Comparison of ENCODE assay signal across 1 cellular context in the genomic region with DNA sequence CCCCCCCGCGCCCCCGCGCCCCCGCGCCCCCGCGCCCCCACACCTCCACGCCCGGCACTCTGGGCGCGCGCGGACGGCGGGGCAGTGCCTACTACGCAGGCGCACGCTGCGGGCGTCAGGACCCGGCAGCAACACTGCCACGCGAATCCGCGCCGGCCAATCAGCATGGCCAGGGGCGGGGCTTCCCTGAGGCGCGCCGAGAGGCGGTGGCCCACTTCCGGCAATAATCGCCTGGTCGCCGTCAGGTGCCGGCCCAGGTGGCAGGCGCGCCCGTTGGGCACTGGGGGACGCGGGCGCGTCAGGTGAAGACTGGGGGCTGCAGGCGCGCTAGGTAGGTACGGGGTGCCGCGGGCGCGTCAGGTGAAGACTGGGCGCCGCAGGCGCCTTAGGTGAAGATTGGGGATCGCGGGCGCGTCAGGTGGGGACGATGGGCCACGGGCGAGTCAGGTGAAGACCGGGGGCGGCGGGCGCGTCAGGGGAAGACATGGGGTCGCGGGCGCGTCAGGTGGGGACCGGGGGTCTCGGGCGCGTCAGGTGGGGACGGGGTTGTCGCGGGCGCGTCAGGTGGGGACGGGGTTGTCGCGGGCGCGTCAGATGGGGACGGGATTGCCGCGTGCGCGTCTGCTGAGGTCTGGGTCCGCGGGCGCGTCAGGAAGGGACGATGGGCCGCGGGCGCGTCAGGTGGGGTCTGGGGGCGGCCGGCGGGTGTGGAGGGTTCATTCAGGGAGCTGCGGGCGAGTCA.
A peak's percentile ranks its signal among the peaks of the same experiment; 100 is the strongest.
TF ChIP-seq lines count a peak whose summit lies in the region.

No MANE protein-coding gene starts in this region.

TF ChIP-seq in K562, 482 proteins besides CTCF, POLR2A, EP300 and RAD21 (continued from another document):
- TF ChIP-seq, protein P1, sequence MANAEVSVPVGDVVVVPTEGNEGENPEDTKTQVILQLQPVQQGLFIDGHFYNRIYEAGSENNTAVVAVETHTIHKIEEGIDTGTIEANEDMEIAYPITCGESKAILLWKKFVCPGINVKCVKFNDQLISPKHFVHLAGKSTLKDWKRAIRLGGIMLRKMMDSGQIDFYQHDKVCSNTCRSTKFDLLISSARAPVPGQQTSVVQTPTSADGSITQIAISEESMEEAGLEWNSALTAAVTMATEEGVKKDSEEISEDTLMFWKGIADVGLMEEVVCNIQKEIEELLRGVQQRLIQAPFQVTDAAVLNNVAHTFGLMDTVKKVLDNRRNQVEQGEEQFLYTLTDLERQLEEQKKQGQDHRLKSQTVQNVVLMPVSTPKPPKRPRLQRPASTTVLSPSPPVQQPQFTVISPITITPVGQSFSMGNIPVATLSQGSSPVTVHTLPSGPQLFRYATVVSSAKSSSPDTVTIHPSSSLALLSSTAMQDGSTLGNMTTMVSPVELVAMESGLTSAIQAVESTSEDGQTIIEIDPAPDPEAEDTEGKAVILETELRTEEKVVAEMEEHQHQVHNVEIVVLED (CRISPR knock-in tag; IDR thresholded peaks at IDR 0.05) = no peak; the same call in 1 of the 2 replicates
- TF ChIP-seq ZNF174 (CRISPR knock-in tag; IDR thresholded peaks at IDR 0.05) (no peak), NR2C1 (IDR thresholded peaks at IDR 0.05) (no peak), NR2C1 (tag; IDR thresholded peaks at IDR 0.05) (no peak), KDM5B (IDR thresholded peaks at IDR 0.05; ENCODE audit: insufficient replicate concordance, low read depth, low read length) (peak; percentile 38)
- TF ChIP-seq, protein P2, sequence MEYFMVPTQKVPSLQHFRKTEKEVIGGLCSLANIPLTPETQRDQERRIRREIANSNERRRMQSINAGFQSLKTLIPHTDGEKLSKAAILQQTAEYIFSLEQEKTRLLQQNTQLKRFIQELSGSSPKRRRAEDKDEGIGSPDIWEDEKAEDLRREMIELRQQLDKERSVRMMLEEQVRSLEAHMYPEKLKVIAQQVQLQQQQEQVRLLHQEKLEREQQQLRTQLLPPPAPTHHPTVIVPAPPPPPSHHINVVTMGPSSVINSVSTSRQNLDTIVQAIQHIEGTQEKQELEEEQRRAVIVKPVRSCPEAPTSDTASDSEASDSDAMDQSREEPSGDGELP (CRISPR knock-in tag; IDR thresholded peaks at IDR 0.05; ENCODE audit: borderline replicate concordance) = peak; percentile 82; the same call in 1 of the 2 replicates
